Comparison of ENCODE assay signal across 2 cellular contexts in the genomic region with DNA sequence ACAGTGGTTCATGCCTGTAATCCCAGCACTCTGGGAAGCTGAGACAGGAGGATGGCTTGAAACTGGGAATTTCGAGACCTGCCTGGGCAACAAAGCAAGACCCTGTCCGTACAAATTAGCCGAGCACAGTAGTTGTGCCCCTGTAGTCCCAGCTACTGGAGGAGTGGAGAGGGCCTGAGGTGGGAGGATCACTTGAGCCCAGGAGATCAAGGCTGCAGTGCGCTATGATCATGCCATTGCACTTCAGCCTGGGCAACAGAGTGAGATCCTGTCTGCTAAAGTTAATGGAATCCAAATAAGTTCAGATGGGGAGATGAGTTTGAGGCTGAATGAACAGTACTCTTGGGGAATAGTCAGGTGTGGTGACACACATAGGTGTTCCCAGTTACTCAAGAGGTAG.
A peak's percentile ranks its signal among the peaks of the same experiment; 100 is the strongest.
TF ChIP-seq lines count a peak whose summit lies in the region.

No MANE protein-coding gene starts in this region.

TF ChIP-seq in HepG2, 621 proteins besides CTCF, POLR2A, EP300 and RAD21 (continued from another document):
- peak; percentile 7; the same call in 1 of the 2 replicates for TF ChIP-seq SAP130 (CRISPR knock-in tag; IDR thresholded peaks at IDR 0.05; ENCODE audit: low read depth)
- no peak for TF ChIP-seq SMAD1 (CRISPR knock-in tag; IDR thresholded peaks at IDR 0.05; ENCODE audit: borderline replicate concordance, low read depth)
- 0 out of 2 replicates have a peak, but pooled peaks have one; percentile 49 for TF ChIP-seq ZNF263 (CRISPR knock-in tag; IDR thresholded peaks at IDR 0.05)
- TF ChIP-seq ZNF234 (CRISPR knock-in tag; conservative IDR thresholded peaks at IDR 0.05): no peak
- TF ChIP-seq, protein P1, sequence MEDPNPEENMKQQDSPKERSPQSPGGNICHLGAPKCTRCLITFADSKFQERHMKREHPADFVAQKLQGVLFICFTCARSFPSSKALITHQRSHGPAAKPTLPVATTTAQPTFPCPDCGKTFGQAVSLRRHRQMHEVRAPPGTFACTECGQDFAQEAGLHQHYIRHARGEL (CRISPR knock-in tag; IDR thresholded peaks at IDR 0.05): no peak
- TF ChIP-seq, protein P2, sequence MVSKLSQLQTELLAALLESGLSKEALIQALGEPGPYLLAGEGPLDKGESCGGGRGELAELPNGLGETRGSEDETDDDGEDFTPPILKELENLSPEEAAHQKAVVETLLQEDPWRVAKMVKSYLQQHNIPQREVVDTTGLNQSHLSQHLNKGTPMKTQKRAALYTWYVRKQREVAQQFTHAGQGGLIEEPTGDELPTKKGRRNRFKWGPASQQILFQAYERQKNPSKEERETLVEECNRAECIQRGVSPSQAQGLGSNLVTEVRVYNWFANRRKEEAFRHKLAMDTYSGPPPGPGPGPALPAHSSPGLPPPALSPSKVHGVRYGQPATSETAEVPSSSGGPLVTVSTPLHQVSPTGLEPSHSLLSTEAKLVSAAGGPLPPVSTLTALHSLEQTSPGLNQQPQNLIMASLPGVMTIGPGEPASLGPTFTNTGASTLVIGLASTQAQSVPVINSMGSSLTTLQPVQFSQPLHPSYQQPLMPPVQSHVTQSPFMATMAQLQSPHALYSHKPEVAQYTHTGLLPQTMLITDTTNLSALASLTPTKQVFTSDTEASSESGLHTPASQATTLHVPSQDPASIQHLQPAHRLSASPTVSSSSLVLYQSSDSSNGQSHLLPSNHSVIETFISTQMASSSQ (IDR thresholded peaks at IDR 0.05; ENCODE audit: low read depth): no peak
- TF ChIP-seq, protein P2 (CRISPR knock-in tag; IDR thresholded peaks at IDR 0.05; ENCODE audit: borderline replicate concordance): no peak
- TF ChIP-seq ZNF121 (CRISPR knock-in tag; IDR thresholded peaks at IDR 0.05): peak; percentile 98
- TF ChIP-seq, protein P3, sequence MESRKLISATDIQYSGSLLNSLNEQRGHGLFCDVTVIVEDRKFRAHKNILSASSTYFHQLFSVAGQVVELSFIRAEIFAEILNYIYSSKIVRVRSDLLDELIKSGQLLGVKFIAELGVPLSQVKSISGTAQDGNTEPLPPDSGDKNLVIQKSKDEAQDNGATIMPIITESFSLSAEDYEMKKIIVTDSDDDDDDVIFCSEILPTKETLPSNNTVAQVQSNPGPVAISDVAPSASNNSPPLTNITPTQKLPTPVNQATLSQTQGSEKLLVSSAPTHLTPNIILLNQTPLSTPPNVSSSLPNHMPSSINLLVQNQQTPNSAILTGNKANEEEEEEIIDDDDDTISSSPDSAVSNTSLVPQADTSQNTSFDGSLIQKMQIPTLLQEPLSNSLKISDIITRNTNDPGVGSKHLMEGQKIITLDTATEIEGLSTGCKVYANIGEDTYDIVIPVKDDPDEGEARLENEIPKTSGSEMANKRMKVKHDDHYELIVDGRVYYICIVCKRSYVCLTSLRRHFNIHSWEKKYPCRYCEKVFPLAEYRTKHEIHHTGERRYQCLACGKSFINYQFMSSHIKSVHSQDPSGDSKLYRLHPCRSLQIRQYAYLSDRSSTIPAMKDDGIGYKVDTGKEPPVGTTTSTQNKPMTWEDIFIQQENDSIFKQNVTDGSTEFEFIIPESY (CRISPR knock-in tag; IDR thresholded peaks at IDR 0.05): peak; percentile 87
- no peak for TF ChIP-seq ZC3H4 (CRISPR knock-in tag; IDR thresholded peaks at IDR 0.05; ENCODE audit: borderline replicate concordance)
- TF ChIP-seq ZNF768 (CRISPR knock-in tag; IDR thresholded peaks at IDR 0.05): peak; percentile 30; the same call in 1 of the 2 replicates

TF ChIP-seq in WTC11, 78 proteins besides CTCF, POLR2A, EP300 and RAD21 (continued from another document):
- TF ChIP-seq, protein P4, sequence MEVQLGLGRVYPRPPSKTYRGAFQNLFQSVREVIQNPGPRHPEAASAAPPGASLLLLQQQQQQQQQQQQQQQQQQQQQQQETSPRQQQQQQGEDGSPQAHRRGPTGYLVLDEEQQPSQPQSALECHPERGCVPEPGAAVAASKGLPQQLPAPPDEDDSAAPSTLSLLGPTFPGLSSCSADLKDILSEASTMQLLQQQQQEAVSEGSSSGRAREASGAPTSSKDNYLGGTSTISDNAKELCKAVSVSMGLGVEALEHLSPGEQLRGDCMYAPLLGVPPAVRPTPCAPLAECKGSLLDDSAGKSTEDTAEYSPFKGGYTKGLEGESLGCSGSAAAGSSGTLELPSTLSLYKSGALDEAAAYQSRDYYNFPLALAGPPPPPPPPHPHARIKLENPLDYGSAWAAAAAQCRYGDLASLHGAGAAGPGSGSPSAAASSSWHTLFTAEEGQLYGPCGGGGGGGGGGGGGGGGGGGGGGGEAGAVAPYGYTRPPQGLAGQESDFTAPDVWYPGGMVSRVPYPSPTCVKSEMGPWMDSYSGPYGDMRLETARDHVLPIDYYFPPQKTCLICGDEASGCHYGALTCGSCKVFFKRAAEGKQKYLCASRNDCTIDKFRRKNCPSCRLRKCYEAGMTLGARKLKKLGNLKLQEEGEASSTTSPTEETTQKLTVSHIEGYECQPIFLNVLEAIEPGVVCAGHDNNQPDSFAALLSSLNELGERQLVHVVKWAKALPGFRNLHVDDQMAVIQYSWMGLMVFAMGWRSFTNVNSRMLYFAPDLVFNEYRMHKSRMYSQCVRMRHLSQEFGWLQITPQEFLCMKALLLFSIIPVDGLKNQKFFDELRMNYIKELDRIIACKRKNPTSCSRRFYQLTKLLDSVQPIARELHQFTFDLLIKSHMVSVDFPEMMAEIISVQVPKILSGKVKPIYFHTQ (CRISPR knock-in tag; IDR thresholded peaks at IDR 0.05): 0 out of 2 replicates have a peak, but pooled peaks have one; percentile 11
- TF ChIP-seq ZNF121 (CRISPR knock-in tag; IDR thresholded peaks at IDR 0.05): peak; percentile 100
